Comparison of ENCODE assay signal across 14 cellular contexts in genomic region chr3:30586806-30587486, GRCh38. TPM values are rescaled to one million over a fixed set of nuclear protein-coding genes. Genes with fewer than 3 reads are reported as not detected.
DNase-seq lines count a peak whose midpoint lies in the region; ATAC-seq and TF ChIP-seq lines count a peak whose summit lies in the region.
"Had no signal": no experiment of that assay in that cellular context is flagged by ENCODE, and none has a peak within 500 bp of the region (broad histone marks: within the 10 kb centered on the region; RNA-seq: fewer than 3 reads in every experiment).

No MANE protein-coding gene starts in this region.

- H3K9me3 Mint-ChIP-seq in Calu3 (ENCODE audit: low read depth, unreplicated experiment), result peaks cover 2% of the 10 kb centered on the region
- H3K9me3 Mint-ChIP-seq in activated T-helper 1 cell treated with anti-CD3 and anti-CD28 coated beads, Interleukin-12 subunit alpha, Interleukin-12 subunit beta, Interleukin-2, Interleukin-4 antibody, amounts not matched to agents 30 ng/mL and 10 ng/mL and 1 ng/mL, durations not matched to agents 14 hours and 24 hours and 36 hours, result peaks cover 3% of the 10 kb centered on the region

- intact Hi-C loops in Calu3 (cut with micrococcal nuclease; ENCODE audit: unreplicated experiment) (no loop called here), PC-3 (cut with micrococcal nuclease) (no loop called here), heart right ventricle (cut with DNase I) (no loop called here)
- intact Hi-C loops in activated T-helper 1 cell treated with anti-CD3 and anti-CD28 coated beads, Interleukin-12 subunit alpha, Interleukin-12 subunit beta, Interleukin-2, Interleukin-4 antibody, amounts not matched to agents 30 ng/mL and 10 ng/mL and 1 ng/mL, durations not matched to agents 14 hours and 24 hours and 36 hours (cut with micrococcal nuclease), result no loop called here

- no peaks in the 10 kb centered on the region for H3K36me3 Mint-ChIP-seq in Calu3 (ENCODE audit: insufficient read depth, unreplicated experiment)
- H3K36me3 Mint-ChIP-seq in activated T-helper 1 cell treated with anti-CD3 and anti-CD28 coated beads, Interleukin-12 subunit alpha, Interleukin-12 subunit beta, Interleukin-2, Interleukin-4 antibody, amounts not matched to agents 30 ng/mL and 10 ng/mL and 1 ng/mL, durations not matched to agents 14 hours and 24 hours and 36 hours (ENCODE audit: low read depth), result no peaks in the 10 kb centered on the region

- H3K36me3 ChIP-seq in PC-3 (ENCODE audit: low read depth, low read length) (no peaks in the 10 kb centered on the region), heart right ventricle (no peaks in the 10 kb centered on the region)
- H3K36me3 ChIP-seq: BE2C had no signal

- peaks cover 48% of the 10 kb centered on the region for H3K4me1 Mint-ChIP-seq in Calu3 (ENCODE audit: low read depth, unreplicated experiment)
- H3K4me1 Mint-ChIP-seq in activated T-helper 1 cell treated with anti-CD3 and anti-CD28 coated beads, Interleukin-12 subunit alpha, Interleukin-12 subunit beta, Interleukin-2, Interleukin-4 antibody, amounts not matched to agents 30 ng/mL and 10 ng/mL and 1 ng/mL, durations not matched to agents 14 hours and 24 hours and 36 hours (ENCODE audit: low read depth), result no peaks in the 10 kb centered on the region

- H3K79me2 ChIP-seq in PC-3 (ENCODE audit: low read length), result no peaks in the 10 kb centered on the region

- WGBS in heart right ventricle, 2 donors, result 35 to 55% methylated on average over 4 of the region's 4 CpGs

- TF ChIP-seq CTCF in Calu3 (IDR thresholded peaks at IDR 0.05; ENCODE audit: unreplicated experiment), result no peak
- no peak for TF ChIP-seq CTCF in PC-3 (conservative IDR thresholded peaks at IDR 0.05; ENCODE audit: low read depth, low read length)
- no peak for TF ChIP-seq CTCF in heart right ventricle (IDR thresholded peaks at IDR 0.05)
- no peak for TF ChIP-seq CTCF in GM13977 (IDR thresholded peaks at IDR 0.05; ENCODE audit: extremely low read depth, insufficient read depth, missing control alignments)

- CTCF ChIA-PET in Calu3 (lab: Charles Lee), result no interaction called here
- CTCF ChIA-PET in PC-3 (lab: Charles Lee), result no interaction called here

- no peak overlapping the region for H3K9ac ChIP-seq in PC-3 (ENCODE audit: low read length)

- no peaks in the 10 kb centered on the region for H4K20me1 ChIP-seq in PC-3 (ENCODE audit: low read length)

- H3K27ac ChIP-seq in PC-3 (ENCODE audit: low read length), result no peak overlapping the region
- peak overlapping the region in 5 of 10 donors; percentile 0 to 37 (median 28) for H3K27ac ChIP-seq in heart right ventricle
- H3K27ac ChIP-seq: RWPE1 had no signal

- H3F3A ChIP-seq in PC-3 (ENCODE audit: low read length, unreplicated experiment), result no peaks in the 10 kb centered on the region

- POLR2A ChIA-PET in PC-3 (lab: Charles Lee; ENCODE audit: unreplicated experiment), result interaction anchor here (0.7 kb wide), 1 partner anchor 11 kb away, joined by 4 read pairs; no protein-coding TSS in a partner anchor

- in situ Hi-C loops in GM13977 (cut with MboI; ENCODE audit: low pct_unique_long_range_greater_than_20kb, low sequenced_read_pairs, unreplicated experiment), result no loop called here

- peak; percentile 34 for DNase-seq in COR-L47 (lab: John Stamatoyannopoulos, UW)
- no peak for DNase-seq in Calu3
- DNase-seq in PC-3, result no peak
- no peak for DNase-seq in heart right ventricle
- no peak for DNase-seq in GM13977 (ENCODE audit: low spot score)
- no peak for DNase-seq in activated T-helper 1 cell treated with anti-CD3 and anti-CD28 coated beads, Interleukin-12 subunit alpha, Interleukin-12 subunit beta, Interleukin-2, Interleukin-4 antibody, amounts not matched to agents 30 ng/mL and 10 ng/mL and 1 ng/mL, durations not matched to agents 14 hours and 24 hours and 36 hours (ENCODE audit: low spot score)
- DNase-seq: BE2C, DMS 273 treated with DMSO at 0.1 percent for 48 hours, NCI-H1436 treated with DMSO at 0.1 percent for 48 hours, NCI-H2029 treated with DMSO at 0.1 percent for 48 hours, NCI-H226, NCI-H524 had no signal

- no peaks in the 10 kb centered on the region for H3K27me3 Mint-ChIP-seq in Calu3 (ENCODE audit: unreplicated experiment)
- no peaks in the 10 kb centered on the region for H3K27me3 Mint-ChIP-seq in activated T-helper 1 cell treated with anti-CD3 and anti-CD28 coated beads, Interleukin-12 subunit alpha, Interleukin-12 subunit beta, Interleukin-2, Interleukin-4 antibody, amounts not matched to agents 30 ng/mL and 10 ng/mL and 1 ng/mL, durations not matched to agents 14 hours and 24 hours and 36 hours (ENCODE audit: insufficient read depth)

- ATAC-seq in PC-3 (no peak), heart right ventricle (peak in 6 of 8 donors; percentile 38 to 86 (median 68)), GM21529 (IDR thresholded peaks at IDR 0.05; ENCODE audit: unreplicated experiment) (no peak)

- peak overlapping the region; percentile 71 for H3K27ac Mint-ChIP-seq in Calu3 (ENCODE audit: unreplicated experiment)
- no peak overlapping the region for H3K27ac Mint-ChIP-seq in activated T-helper 1 cell treated with anti-CD3 and anti-CD28 coated beads, Interleukin-12 subunit alpha, Interleukin-12 subunit beta, Interleukin-2, Interleukin-4 antibody, amounts not matched to agents 30 ng/mL and 10 ng/mL and 1 ng/mL, durations not matched to agents 14 hours and 24 hours and 36 hours

- H3K4me2 ChIP-seq in PC-3 (ENCODE audit: low read length), result 0 out of 2 replicates have a peak overlapping the region, but pooled peaks have one; percentile 9

- H3K4me1 ChIP-seq in PC-3 (ENCODE audit: insufficient read depth, low read length), result peaks cover 12% of the 10 kb centered on the region
- H3K4me1 ChIP-seq in heart right ventricle, result peaks cover 0 to 20% (median 9%) of the 10 kb centered on the region in 9 donors
- H3K4me1 ChIP-seq: BE2C had no signal

- no peak overlapping the region for H3K4me3 Mint-ChIP-seq in Calu3 (ENCODE audit: low read depth, unreplicated experiment)
- no peak overlapping the region for H3K4me3 Mint-ChIP-seq in activated T-helper 1 cell treated with anti-CD3 and anti-CD28 coated beads, Interleukin-12 subunit alpha, Interleukin-12 subunit beta, Interleukin-2, Interleukin-4 antibody, amounts not matched to agents 30 ng/mL and 10 ng/mL and 1 ng/mL, durations not matched to agents 14 hours and 24 hours and 36 hours

- H3K9me2 ChIP-seq in PC-3 (replicated peaks; ENCODE audit: low read length), result no peaks in the 10 kb centered on the region

- no TSS peak for BruUV-seq in Calu3 (replicated peaks; lab: Mats Ljungman, UMichigan)
- BruUV-seq in PC-3 (replicated peaks; lab: Mats Ljungman, UMichigan), result no TSS peak

- no peaks in the 10 kb centered on the region for H3K27me3 ChIP-seq in PC-3 (ENCODE audit: low read length)
- H3K27me3 ChIP-seq in heart right ventricle, result no peaks in the 10 kb centered on the region
- H3K27me3 ChIP-seq: BE2C had no signal

- H3K9me3 ChIP-seq in PC-3 (ENCODE audit: low read length) (no peaks in the 10 kb centered on the region), heart right ventricle (peaks cover 0 to 3% (median 0%) of the 10 kb centered on the region in 11 donors)
- H3K9me3 ChIP-seq: BE2C had no signal

- H3K4me3 ChIP-seq in PC-3 (ENCODE audit: low read length) (no peak overlapping the region), heart right ventricle (no peak overlapping the region)

- peak overlapping the region; percentile 7; the same call in 1 of the 2 replicates for H2AFZ ChIP-seq in PC-3 (ENCODE audit: low read length)

RNA-seq across cellular contexts. Expression of gene TGFBR2, which starts 19.5 kb away (rescaled TPM):
- total RNA-seq in Calu3 (2022) (103 and 105 TPM in 2 replicates), PC-3 (2014; rRNA removed) (48.2 and 55.9 TPM in 2 replicates), heart right ventricle (100 to 1,000 TPM in 5 of 10 donors, 10 to 100 TPM in 5; 71.1 to 197 (median 92.1) TPM)
- polyA plus RNA-seq in heart right ventricle, result 10 to 100 TPM; 14.6 to 81.4 TPM
- 58.2 and 59.6 TPM in 2 replicates for total RNA-seq in activated T-helper 1 cell treated with anti-CD3 and anti-CD28 coated beads, Interleukin-12 subunit alpha, Interleukin-12 subunit beta, Interleukin-2, Interleukin-4 antibody, amounts not matched to agents 30 ng/mL and 10 ng/mL and 1 ng/mL, durations not matched to agents 14 hours and 24 hours and 36 hours

Comparison
In these comparisons a context has a peak if more than half of its experiments do, and no peak if none do; other contexts are left out.
1. ATAC-seq: peak in heart right ventricle (6 of 8); none in PC-3 (single experiment) and GM21529 (single experiment).